Comparison of ENCODE assay signal across 7 cellular contexts in the genomic region with DNA sequence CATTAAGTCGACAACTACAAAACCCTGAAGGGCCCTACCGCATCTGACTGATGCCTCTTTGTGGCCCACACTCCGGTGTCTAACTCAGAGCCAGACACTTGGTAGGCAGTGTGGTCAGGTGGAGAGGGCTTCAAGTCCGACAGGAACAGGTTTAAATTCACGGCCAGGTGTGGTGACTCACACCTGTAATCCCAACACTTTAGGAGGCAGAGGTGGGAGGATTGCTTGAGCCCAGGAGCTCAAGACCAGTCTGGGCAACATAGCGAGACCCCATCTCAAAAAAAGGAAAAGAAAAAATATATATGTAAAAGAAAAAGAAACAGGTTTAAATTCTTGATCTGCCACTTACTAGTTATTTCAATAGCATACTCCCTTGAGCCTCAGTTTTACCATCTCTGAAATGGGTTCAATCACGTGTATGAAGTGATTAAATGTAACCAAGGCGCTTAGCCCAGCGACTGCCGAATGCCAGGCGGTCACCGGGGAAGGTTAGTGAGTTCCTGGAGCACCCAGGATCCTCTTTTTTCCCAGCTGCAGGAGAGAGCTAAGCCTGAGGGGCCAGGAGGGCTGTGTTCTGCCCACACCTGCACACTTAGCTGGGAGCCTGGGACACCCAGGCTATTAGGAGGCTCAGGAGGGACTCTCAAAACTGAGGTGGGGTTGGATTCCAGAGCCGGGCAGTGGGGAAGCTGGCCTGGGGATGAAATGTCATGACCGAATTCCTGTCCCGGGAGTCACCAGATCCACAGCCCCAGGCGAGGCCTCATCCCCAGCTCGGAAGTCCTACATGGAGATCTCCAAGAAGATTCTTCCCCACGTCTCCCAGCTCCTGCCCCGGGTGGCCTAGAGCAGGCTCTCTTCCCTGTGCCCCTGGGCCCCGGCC. TPM values are rescaled to one million over a fixed set of nuclear protein-coding genes. Genes with fewer than 3 reads are reported as not detected.
A peak's percentile ranks its signal among the peaks of the same experiment; 100 is the strongest.
DNase-seq lines count a peak whose midpoint lies in the region; ATAC-seq and TF ChIP-seq lines count a peak whose summit lies in the region.

No MANE protein-coding gene starts in this region.

- H3K4me1 Mint-ChIP-seq in MCF 10A (ENCODE audit: insufficient read depth, unreplicated experiment): peaks cover 58% of the 10 kb centered on the region
- peaks cover 32 to 53% of the 10 kb centered on the region in 2 donors for H3K4me1 Mint-ChIP-seq in immature natural killer cell
- peaks cover 54% of the 10 kb centered on the region for H3K4me1 Mint-ChIP-seq in stimulated activated effector memory CD8-positive, alpha-beta T cell treated with anti-CD3 and anti-CD28 coated beads, Interleukin-12 subunit alpha, Interleukin-12 subunit beta, amount 100 ng/mL, for 72 hours

- H3K4me3 Mint-ChIP-seq in MCF 10A (ENCODE audit: unreplicated experiment) (peak overlapping the region; percentile 83), immature natural killer cell (peak overlapping the region; percentile 81 to 92 (median 85))
- H3K4me3 Mint-ChIP-seq in stimulated activated effector memory CD8-positive, alpha-beta T cell treated with anti-CD3 and anti-CD28 coated beads, Interleukin-12 subunit alpha, Interleukin-12 subunit beta, amount 100 ng/mL, for 72 hours: peak overlapping the region; percentile 73

- POLR2A ChIA-PET in MCF 10A (lab: Yijun Ruan, JAX): interaction anchor here (0.6 to 11.3 kb wide), 24 partner anchors 15 to 1690 kb away, joined by 3 to 134 read pairs (median 4); partner anchors contain the start of genes FAF2, HIGD2A, KIAA1191 and NOP16

- no peaks in the 10 kb centered on the region for H3K27me3 Mint-ChIP-seq in MCF 10A (ENCODE audit: insufficient read depth, unreplicated experiment)
- H3K27me3 Mint-ChIP-seq in immature natural killer cell (ENCODE audit: low read depth in 3 of 3): peaks cover 5 to 22% (median 8%) of the 10 kb centered on the region in 3 donors

- intact Hi-C loops in MCF 10A (cut with micrococcal nuclease): loop anchor here (1.0 to 5.0 kb wide), 7 partner anchors 33 to 163 kb away; partner anchors contain the start of genes FAF2, KIAA1191 and RNF44

- no TSS peak for BruUV-seq in MCF 10A (replicated peaks; lab: Mats Ljungman, UMichigan)

- H3K9me3 Mint-ChIP-seq in MCF 10A (ENCODE audit: unreplicated experiment) (peaks cover 4% of the 10 kb centered on the region), immature natural killer cell (no peaks in the 10 kb centered on the region)
- no peaks in the 10 kb centered on the region for H3K9me3 Mint-ChIP-seq in stimulated activated effector memory CD8-positive, alpha-beta T cell treated with anti-CD3 and anti-CD28 coated beads, Interleukin-12 subunit alpha, Interleukin-12 subunit beta, amount 100 ng/mL, for 72 hours

- DNase-seq in LoVo (ENCODE audit: low spot score): peak; percentile 67
- DNase-seq in MCF 10A (ENCODE audit: unreplicated experiment): peak; percentile 74
- DNase-seq in immature natural killer cell: peak in 1 of 3 donors; percentile 11
- peak in 1 of 2 donors; percentile 64 for DNase-seq in stimulated activated effector memory CD8-positive, alpha-beta T cell treated with anti-CD3 and anti-CD28 coated beads, Interleukin-12 subunit alpha, Interleukin-12 subunit beta, amount 100 ng/mL, for 72 hours (ENCODE audit: low spot score in 2 of 2)
- DNase-seq in effector CD4-positive, alpha-beta T cell: no peak

- ATAC-seq in GM18867 (IDR thresholded peaks at IDR 0.05; ENCODE audit: unreplicated experiment) (peak; percentile 4), GM19467 (IDR thresholded peaks at IDR 0.05; ENCODE audit: unreplicated experiment) (no peak)
- no peak for ATAC-seq in stimulated activated effector memory CD8-positive, alpha-beta T cell treated with anti-CD3 and anti-CD28 coated beads, Interleukin-12 subunit alpha, Interleukin-12 subunit beta, amount 100 ng/mL, for 72 hours

- TF ChIP-seq CTCF in MCF 10A (IDR thresholded peaks at IDR 0.05; ENCODE audit: unreplicated experiment): no peak

- H3K36me3 Mint-ChIP-seq in MCF 10A (ENCODE audit: insufficient read depth, unreplicated experiment): peaks cover 14% of the 10 kb centered on the region
- peaks cover 0 to 7% (median 0%) of the 10 kb centered on the region in 3 donors for H3K36me3 Mint-ChIP-seq in immature natural killer cell
- H3K36me3 Mint-ChIP-seq in stimulated activated effector memory CD8-positive, alpha-beta T cell treated with anti-CD3 and anti-CD28 coated beads, Interleukin-12 subunit alpha, Interleukin-12 subunit beta, amount 100 ng/mL, for 72 hours: peaks cover 13% of the 10 kb centered on the region

- peak overlapping the region; percentile 73 for H3K27ac Mint-ChIP-seq in MCF 10A (ENCODE audit: low read depth, unreplicated experiment)
- peak overlapping the region; percentile 84 to 95 (median 91) for H3K27ac Mint-ChIP-seq in immature natural killer cell
- peak overlapping the region; percentile 84 for H3K27ac Mint-ChIP-seq in stimulated activated effector memory CD8-positive, alpha-beta T cell treated with anti-CD3 and anti-CD28 coated beads, Interleukin-12 subunit alpha, Interleukin-12 subunit beta, amount 100 ng/mL, for 72 hours

- CTCF ChIA-PET in MCF 10A (lab: Yijun Ruan, JAX): interaction anchor here (0.6 to 6.3 kb wide), 20 partner anchors 15 to 559 kb away, joined by 3 to 83 read pairs (median 4); partner anchors contain the start of genes FAF2, HIGD2A, NOP16 and RNF44

RNA-seq across cellular contexts. Expression of gene CLTB, which starts 0.9 kb away (rescaled TPM):
- 333 and 339 TPM in 2 replicates for total RNA-seq in MCF 10A (2022)
- 100 to 1,000 TPM in 2 of 3 donors, 10 to 100 TPM in 1; 67.5 to 115 (median 113) TPM for polyA plus RNA-seq in immature natural killer cell

RNA-seq across cellular contexts. Expression of gene HIGD2A, which starts 26.9 kb away (rescaled TPM):
- 167 and 196 TPM in 2 replicates for total RNA-seq in MCF 10A (2022)
- 100 to 1,000 TPM; 186 to 218 (median 207) TPM for polyA plus RNA-seq in immature natural killer cell

RNA-seq across cellular contexts. Expression of gene NOP16, which starts 27.1 kb away (rescaled TPM):
- 90.9 and 134 TPM in 2 replicates for total RNA-seq in MCF 10A (2022)
- 10 to 100 TPM in 2 of 3 donors, 1 to 10 TPM in 1; 5.7 to 34.7 (median 16.6) TPM for polyA plus RNA-seq in immature natural killer cell

RNA-seq across cellular contexts. Expression of gene FAF2, which starts 32.7 kb away (rescaled TPM):
- 78.3 and 97.2 TPM in 2 replicates for total RNA-seq in MCF 10A (2022)
- 10 to 100 TPM in 2 of 3 donors, 1 to 10 TPM in 1; 9.0 to 17.6 (median 17.0) TPM for polyA plus RNA-seq in immature natural killer cell

RNA-seq across cellular contexts. Expression of gene ARL10, which starts 50.2 kb away (rescaled TPM):
- total RNA-seq in MCF 10A (2022): 1.1 and 1.3 TPM in 2 replicates
- polyA plus RNA-seq in immature natural killer cell: under 1 TPM; 0.02 to 0.76 (median 0.45) TPM
